Comparison of ENCODE assay signal across 1 cellular context in genomic region chr13:67619987-67620386, GRCh38.
TF ChIP-seq lines count a peak whose summit lies in the region.

No MANE protein-coding gene starts in this region.

TF ChIP-seq in A549, 52 proteins besides CTCF, POLR2A, EP300 and RAD21 (continued from another document):
- TF ChIP-seq ESRRA (IDR thresholded peaks at IDR 0.05; ENCODE audit: borderline replicate concordance, low read length): no peak
- no peak for TF ChIP-seq ZNF302 (CRISPR knock-in tag; IDR thresholded peaks at IDR 0.05)
TF ChIP-seq in A549: peak in this region for 0.
